In genomic region chr2:15177103-15177502, GRCh38 we compare ENCODE assay signal across 9 cellular contexts.
A peak's percentile ranks its signal among the peaks of the same experiment; 100 is the strongest.
DNase-seq lines count a peak whose midpoint lies in the region; ATAC-seq, FAIRE-seq and TF ChIP-seq lines count a peak whose summit lies in the region.
"Had no signal": no experiment of that assay in that cellular context is flagged by ENCODE, and none has a peak within 500 bp of the region (broad histone marks: within the 10 kb centered on the region; RNA-seq: fewer than 3 reads in every experiment).

No MANE protein-coding gene starts in this region.

- H2AK5ac ChIP-seq in IMR-90 (ENCODE audit: low read depth, low read length): no peak overlapping the region

- H3K27ac Mint-ChIP-seq in CD4-positive, alpha-beta memory T cell: peak overlapping the region; percentile 73 to 91 (median 84)
- peak overlapping the region; percentile 69 for H3K27ac Mint-ChIP-seq in activated T-helper 2 cell treated with anti-CD3 and anti-CD28 coated beads, Interferon-gamma antibody, Interleukin-2, Interleukin-4, amounts not matched to agents 10 μg/mL and 5 μg/mL and 100 μg/mL, durations not matched to agents 14 hours and 24 hours and 36 hours

- POLR2A ChIA-PET in CD4-positive, alpha-beta memory T cell (lab: Charles Lee; ENCODE audit: partially characterized antibody): no interaction called here
- POLR2A ChIA-PET in IMR-90 (lab: Charles Lee; ENCODE audit: unreplicated experiment): interaction anchor here (0.6 kb wide), 1 partner anchor 941 kb away, joined by 3 read pairs; no protein-coding TSS in a partner anchor
- POLR2A ChIA-PET in HepG2 (lab: Yijun Ruan, JAX): no interaction called here

- no peak for FAIRE-seq in HepG2 (lab: Jason Lieb, UNC)

- no peak overlapping the region for H2BK5ac ChIP-seq in IMR-90 (ENCODE audit: low read depth, low read length, poor library complexity, severe bottlenecking)

- no peak for TF ChIP-seq CTCF in IMR-90 (conservative IDR thresholded peaks at IDR 0.05; ENCODE audit: low read depth, low read length)
- TF ChIP-seq CTCF in gastrocnemius medialis (IDR thresholded peaks at IDR 0.05 in 4 of 5, conservative IDR thresholded peaks at IDR 0.05 in 1 of 5): no peak
- no peak for TF ChIP-seq CTCF in HepG2 (CRISPR knock-in tag; IDR thresholded peaks at IDR 0.05)

- no CpG with 5 or more reads among the region's 6 CpGs for whole genome bisulfite sequencing in IMR-90 (ENCODE audit: extremely low coverage in 2 of 2, insufficient read length in 1 of 2), 2 experiments
- 94% methylated on average over 6 of the region's 6 CpGs for WGBS in HepG2 (ENCODE audit: low lambda C conversion rate)

- H3K9me3 ChIP-seq in CD4-positive, alpha-beta memory T cell (ENCODE audit: control insufficient read depth in 1 of 2, low read length in 2 of 2): no peaks in the 10 kb centered on the region
- H3K9me3 ChIP-seq in IMR-90 (ENCODE audit: control insufficient read depth, insufficient read depth, low read length): no peaks in the 10 kb centered on the region
- no peaks in the 10 kb centered on the region for H3K9me3 ChIP-seq in gastrocnemius medialis
- no peaks in the 10 kb centered on the region for H3K9me3 ChIP-seq in HepG2 (ENCODE audit: low read length)

- no peak for TF ChIP-seq EP300 in HepG2 (IDR thresholded peaks at IDR 0.05; ENCODE audit: low read depth in 2 of 2, low read length in 2 of 2)
- no peak for TF ChIP-seq EP300 in HepG2 (CRISPR knock-in tag; IDR thresholded peaks at IDR 0.05; ENCODE audit: borderline replicate concordance)

- H2BK20ac ChIP-seq in IMR-90 (ENCODE audit: low read depth, low read length): no peak overlapping the region

- BruUV-seq in IMR-90 (replicated peaks; lab: Mats Ljungman, UMichigan) (no TSS peak), HepG2 (replicated peaks; lab: Mats Ljungman, UMichigan) (no TSS peak)

- no peaks in the 10 kb centered on the region for H3K79me2 ChIP-seq in HepG2 (ENCODE audit: insufficient read depth, low read length)

- peak; percentile 72 to 84 (median 80) for DNase-seq in CD4-positive, alpha-beta memory T cell
- DNase-seq in IMR-90: peak; percentile 63
- DNase-seq in activated T-helper 2 cell treated with anti-CD3 and anti-CD28 coated beads, Interferon-gamma antibody, Interleukin-2, Interleukin-4, amounts not matched to agents 10 μg/mL and 5 μg/mL and 100 μg/mL, durations not matched to agents 14 hours and 24 hours and 36 hours (ENCODE audit: low spot score): peak; percentile 69
- peak; percentile 57 for DNase-seq in putamen (ENCODE audit: low spot score)
- no peak for DNase-seq in gastrocnemius medialis
- no peak for DNase-seq in HepG2 (ENCODE audit: low spot score)
- no peak for DNase-seq in SIG-M5 (lab: John Stamatoyannopoulos, UW)

- H3K9me1 ChIP-seq in IMR-90 (ENCODE audit: insufficient read depth, low read length): peaks cover 9% of the 10 kb centered on the region

- H4K20me1 ChIP-seq in IMR-90 (ENCODE audit: insufficient read depth, low read length): no peaks in the 10 kb centered on the region
- H4K20me1 ChIP-seq in HepG2 (ENCODE audit: insufficient read depth, low read length): no peaks in the 10 kb centered on the region

- H3K4me3 ChIP-seq in CD4-positive, alpha-beta memory T cell (ENCODE audit: low read length in 2 of 2): no peak overlapping the region
- H3K4me3 ChIP-seq in IMR-90 (ENCODE audit: insufficient read depth, low read depth, low read length): no peak overlapping the region
- H3K4me3 ChIP-seq in gastrocnemius medialis: no peak overlapping the region
- H3K4me3 ChIP-seq in HepG2 (replicated peaks in 1 of 3; ENCODE audit: insufficient read depth in 1 of 3, low read depth in 2 of 3, low read length in 3 of 3): no peak overlapping the region

- intact Hi-C loops in CD4-positive, alpha-beta memory T cell (cut with micrococcal nuclease): loop anchor here (5.0 to 10.0 kb wide), 2 partner anchors 35 to 388 kb away; partner anchors contain the start of gene NBAS
- intact Hi-C loops in IMR-90 (cut with micrococcal nuclease): loop anchor here (10.0 kb wide), 1 partner anchor 388 kb away; the partner anchor contains the start of gene NBAS
- intact Hi-C loops in activated T-helper 2 cell treated with anti-CD3 and anti-CD28 coated beads, Interferon-gamma antibody, Interleukin-2, Interleukin-4, amounts not matched to agents 10 μg/mL and 5 μg/mL and 100 μg/mL, durations not matched to agents 14 hours and 24 hours and 36 hours (cut with micrococcal nuclease): loop anchor here (1.0 to 5.0 kb wide), 8 partner anchors 35 to 416 kb away; partner anchors contain the start of gene NBAS
- intact Hi-C loops in gastrocnemius medialis (cut with DNase I; ENCODE audit: low total_unique reads): no loop called here
- intact Hi-C loops in HepG2 (cut with micrococcal nuclease; ENCODE audit: unreplicated experiment): no loop called here

- dilution Hi-C loops in IMR-90 (cut with HindIII; ENCODE audit: low sequenced_read_pairs, unreplicated experiment): no loop called here

- CTCF ChIA-PET in CD4-positive, alpha-beta memory T cell (lab: Charles Lee; ENCODE audit: partially characterized antibody): no interaction called here
- CTCF ChIA-PET in IMR-90 (lab: Yijun Ruan, JAX) (no interaction called here), HepG2 (lab: Yijun Ruan, JAX; ENCODE audit: low intra/inter-chr PET ratio, low total read pairs) (no interaction called here)

- H4K5ac ChIP-seq in IMR-90 (ENCODE audit: low read depth, low read length): no peak overlapping the region

- peak overlapping the region; percentile 5 to 75 (median 49) for H3K4me3 Mint-ChIP-seq in CD4-positive, alpha-beta memory T cell
- no peak overlapping the region for H3K4me3 Mint-ChIP-seq in activated T-helper 2 cell treated with anti-CD3 and anti-CD28 coated beads, Interferon-gamma antibody, Interleukin-2, Interleukin-4, amounts not matched to agents 10 μg/mL and 5 μg/mL and 100 μg/mL, durations not matched to agents 14 hours and 24 hours and 36 hours (ENCODE audit: low read depth)

- no peak overlapping the region for H3K4ac ChIP-seq in IMR-90 (ENCODE audit: low read depth, low read length)

- H2BK15ac ChIP-seq in IMR-90 (ENCODE audit: low read depth, low read length): no peak overlapping the region

- no peak overlapping the region for H3K56ac ChIP-seq in IMR-90 (ENCODE audit: extremely low read depth, insufficient read depth, low read length)

- peaks cover 25 to 52% (median 41%) of the 10 kb centered on the region in 4 donors for H3K4me1 Mint-ChIP-seq in CD4-positive, alpha-beta memory T cell
- peaks cover 46% of the 10 kb centered on the region for H3K4me1 Mint-ChIP-seq in activated T-helper 2 cell treated with anti-CD3 and anti-CD28 coated beads, Interferon-gamma antibody, Interleukin-2, Interleukin-4, amounts not matched to agents 10 μg/mL and 5 μg/mL and 100 μg/mL, durations not matched to agents 14 hours and 24 hours and 36 hours (ENCODE audit: low read depth)

- no peak for TF ChIP-seq POLR2A in IMR-90 (IDR thresholded peaks at IDR 0.05; ENCODE audit: low read depth, low read length)
- no peak for TF ChIP-seq POLR2A in gastrocnemius medialis (IDR thresholded peaks at IDR 0.05)
- TF ChIP-seq POLR2A in HepG2 (IDR thresholded peaks at IDR 0.05; ENCODE audit: insufficient read depth in 1 of 2, low read depth in 2 of 2, low read length in 2 of 2): no peak

- H3K9me3 Mint-ChIP-seq in CD4-positive, alpha-beta memory T cell: no peaks in the 10 kb centered on the region
- H3K9me3 Mint-ChIP-seq in activated T-helper 2 cell treated with anti-CD3 and anti-CD28 coated beads, Interferon-gamma antibody, Interleukin-2, Interleukin-4, amounts not matched to agents 10 μg/mL and 5 μg/mL and 100 μg/mL, durations not matched to agents 14 hours and 24 hours and 36 hours: no peaks in the 10 kb centered on the region

- TF ChIP-seq RAD21 in IMR-90 (IDR thresholded peaks at IDR 0.05; ENCODE audit: low read length) (no peak), HepG2 (CRISPR knock-in tag; IDR thresholded peaks at IDR 0.05) (no peak)

- H2BK120ac ChIP-seq in IMR-90 (ENCODE audit: low read depth, low read length): no peak overlapping the region

- H3K36me3 Mint-ChIP-seq in CD4-positive, alpha-beta memory T cell: peaks cover 11 to 16% of the 10 kb centered on the region in 2 donors
- peaks cover 55% of the 10 kb centered on the region for H3K36me3 Mint-ChIP-seq in activated T-helper 2 cell treated with anti-CD3 and anti-CD28 coated beads, Interferon-gamma antibody, Interleukin-2, Interleukin-4, amounts not matched to agents 10 μg/mL and 5 μg/mL and 100 μg/mL, durations not matched to agents 14 hours and 24 hours and 36 hours (ENCODE audit: low read depth)

- no peaks in the 10 kb centered on the region for H3K27me3 ChIP-seq in CD4-positive, alpha-beta memory T cell (ENCODE audit: insufficient read depth, low read length)
- H3K27me3 ChIP-seq in IMR-90 (ENCODE audit: control insufficient read depth, insufficient read depth, low read length) (no peaks in the 10 kb centered on the region), gastrocnemius medialis (no peaks in the 10 kb centered on the region), HepG2 (ENCODE audit: control insufficient read depth in 1 of 2, insufficient read depth in 2 of 2, low read length in 2 of 2) (no peaks in the 10 kb centered on the region)

- H4K8ac ChIP-seq in IMR-90 (ENCODE audit: low read depth in 2 of 2, low read length in 2 of 2): no peak overlapping the region

- no peaks in the 10 kb centered on the region for H3K27me3 Mint-ChIP-seq in CD4-positive, alpha-beta memory T cell
- H3K27me3 Mint-ChIP-seq in activated T-helper 2 cell treated with anti-CD3 and anti-CD28 coated beads, Interferon-gamma antibody, Interleukin-2, Interleukin-4, amounts not matched to agents 10 μg/mL and 5 μg/mL and 100 μg/mL, durations not matched to agents 14 hours and 24 hours and 36 hours (ENCODE audit: low read depth): peaks cover 34% of the 10 kb centered on the region

- in situ Hi-C loops in IMR-90 (cut with MboI; ENCODE audit: low sequenced_read_pairs): no loop called here
- in situ Hi-C loops in gastrocnemius medialis (cut with MboI; ENCODE audit: low sequenced_read_pairs in 4 of 4): no loop called here
- in situ Hi-C loops in HepG2 (cut with HindIII; ENCODE audit: extremely low pct_ligation_motif_present, low pct_unique_long_range_greater_than_20kb): no loop called here

- ATAC-seq in GM21528 (IDR thresholded peaks at IDR 0.05; ENCODE audit: low FRiP score, unreplicated experiment) (peak; percentile 98), IMR-90 (ENCODE audit: low read depth) (peak; percentile 80), gastrocnemius medialis (no peak), HepG2 (no peak)

- H3K79me1 ChIP-seq in IMR-90 (ENCODE audit: low read depth in 1 of 2, low read length in 2 of 2): no peaks in the 10 kb centered on the region

- H3K27ac ChIP-seq in CD4-positive, alpha-beta memory T cell (ENCODE audit: low read depth, low read length): no peak overlapping the region
- no peak overlapping the region for H3K27ac ChIP-seq in IMR-90 (ENCODE audit: insufficient read depth, low read length)
- H3K27ac ChIP-seq in gastrocnemius medialis: no peak overlapping the region
- H3K27ac ChIP-seq in HepG2 (ENCODE audit: extremely low read length, insufficient read depth, low read length): no peak overlapping the region
- H3K27ac ChIP-seq: C4-2B had no signal

- H3K18ac ChIP-seq in IMR-90 (ENCODE audit: low read depth, low read length): no peak overlapping the region

- no peak overlapping the region for H3K14ac ChIP-seq in IMR-90 (replicated peaks; ENCODE audit: low read depth, low read length)

- peak overlapping the region; percentile 18 for H2AK9ac ChIP-seq in IMR-90 (replicated peaks; ENCODE audit: low read depth, low read length, poor library complexity)

- H3K23ac ChIP-seq in IMR-90 (ENCODE audit: low read depth, low read length): no peak overlapping the region

- no peak overlapping the region for H3K9ac ChIP-seq in IMR-90 (ENCODE audit: low read depth, low read length)
- no peak overlapping the region for H3K9ac ChIP-seq in HepG2 (ENCODE audit: insufficient read depth, low read depth, low read length)

- H3K36me3 ChIP-seq in CD4-positive, alpha-beta memory T cell (ENCODE audit: insufficient read depth, low read length): no peaks in the 10 kb centered on the region
- 0 out of 2 replicates have a peak, but pooled peaks cover 1% of the 10 kb centered on the region for H3K36me3 ChIP-seq in IMR-90 (ENCODE audit: control insufficient read depth, insufficient read depth, low read length)
- H3K36me3 ChIP-seq in gastrocnemius medialis: peaks cover 0 to 10% of the 10 kb centered on the region in 2 donors
- peaks cover 0 to 8% of the 10 kb centered on the region in 2 experiments; a peak in 2 of 5 replicates for H3K36me3 ChIP-seq in HepG2 (replicated peaks in 1 of 2; ENCODE audit: control insufficient read depth in 1 of 2, insufficient read depth in 2 of 2, low read length in 2 of 2)

- H3K4me2 ChIP-seq in IMR-90 (ENCODE audit: low read depth, low read length) (no peak overlapping the region), HepG2 (ENCODE audit: low read depth, low read length) (no peak overlapping the region)

- H3K4me1 ChIP-seq in CD4-positive, alpha-beta memory T cell (ENCODE audit: insufficient read depth, low read length): peaks cover 37% of the 10 kb centered on the region
- H3K4me1 ChIP-seq in IMR-90 (ENCODE audit: control insufficient read depth, insufficient read depth, low read length) (peaks cover 2% of the 10 kb centered on the region), gastrocnemius medialis (no peaks in the 10 kb centered on the region), HepG2 (ENCODE audit: insufficient read depth, low read length) (peaks cover 33% of the 10 kb centered on the region)

- no peak overlapping the region for H4K91ac ChIP-seq in IMR-90 (ENCODE audit: insufficient read depth, low read depth, low read length)

- H2AFZ ChIP-seq in IMR-90 (replicated peaks; ENCODE audit: low read length, poor library complexity) (no peak overlapping the region), HepG2 (ENCODE audit: low read length) (no peak overlapping the region)

Comparison
In these comparisons a context has a peak if more than half of its experiments do, and no peak if none do; other contexts are left out.
1. DNase-seq: peak in CD4-positive, alpha-beta memory T cell (5 of 5), IMR-90 (single experiment), activated T-helper 2 cell treated with anti-CD3 and anti-CD28 coated beads, Interferon-gamma antibody, Interleukin-2, Interleukin-4, amounts not matched to agents 10 μg/mL and 5 μg/mL and 100 μg/mL, durations not matched to agents 14 hours and 24 hours and 36 hours (single experiment) and putamen (single experiment); none in gastrocnemius medialis (0 of 2), HepG2 (single experiment) and SIG-M5 (single experiment).
2. ATAC-seq: peak in GM21528 (single experiment) and IMR-90 (single experiment); none in gastrocnemius medialis (0 of 2) and HepG2 (single experiment).
3. intact Hi-C loops: an anchor here in CD4-positive, alpha-beta memory T cell (5.0 to 10.0 kb wide), IMR-90 (10.0 kb wide) and activated T-helper 2 cell treated with anti-CD3 and anti-CD28 coated beads, Interferon-gamma antibody, Interleukin-2, Interleukin-4, amounts not matched to agents 10 μg/mL and 5 μg/mL and 100 μg/mL, durations not matched to agents 14 hours and 24 hours and 36 hours (1.0 to 5.0 kb wide); none called in gastrocnemius medialis and HepG2.